Comparison of ENCODE assay signal across 15 cellular contexts in the genomic region with DNA sequence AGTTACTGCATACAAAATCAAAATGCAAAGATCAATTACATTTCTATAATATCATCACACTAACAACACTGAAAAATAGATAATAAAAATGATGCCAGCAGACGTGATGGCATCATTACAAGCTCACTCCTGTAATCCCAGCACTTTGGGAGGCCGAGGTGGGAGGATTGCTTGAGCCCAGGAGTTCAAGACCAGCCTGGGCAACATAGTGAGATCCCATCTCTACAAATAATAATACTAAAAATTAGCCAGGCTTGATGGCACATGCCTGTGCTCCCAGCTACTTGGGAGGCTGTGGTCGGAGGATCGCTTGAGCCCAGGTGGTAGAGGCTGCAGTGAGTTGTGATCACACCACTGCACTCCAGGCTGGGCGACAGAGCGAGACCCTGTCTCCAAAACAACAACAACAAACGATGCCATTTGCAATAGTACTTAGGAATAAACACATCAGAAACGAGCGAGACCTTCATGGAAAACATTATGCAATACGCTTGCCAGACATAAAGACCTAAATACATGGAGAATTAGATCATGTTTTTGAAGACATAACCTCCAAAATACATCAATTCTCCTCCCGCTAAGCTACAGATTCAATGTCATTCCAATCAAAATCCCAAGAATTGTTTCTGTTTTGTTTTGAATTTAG.
A peak's percentile ranks its signal among the peaks of the same experiment; 100 is the strongest.
DNase-seq lines count a peak whose midpoint lies in the region; ATAC-seq and TF ChIP-seq lines count a peak whose summit lies in the region.
"Had no signal": no experiment of that assay in that cellular context is flagged by ENCODE, and none has a peak within 500 bp of the region (broad histone marks: within the 10 kb centered on the region; RNA-seq: fewer than 3 reads in every experiment).

No MANE protein-coding gene starts in this region.

- H3K27ac Mint-ChIP-seq in central memory CD8-positive, alpha-beta T cell (ENCODE audit: low read depth), result peak overlapping the region; percentile 76
- H3K27ac Mint-ChIP-seq in mesothelial cell of epicardium, result peak overlapping the region; percentile 84

- no peaks in the 10 kb centered on the region for H3K9me3 Mint-ChIP-seq in central memory CD8-positive, alpha-beta T cell
- H3K9me3 Mint-ChIP-seq in mesothelial cell of epicardium, result peaks cover 21% of the 10 kb centered on the region

- peaks cover 5% of the 10 kb centered on the region for H3K36me3 Mint-ChIP-seq in central memory CD8-positive, alpha-beta T cell (ENCODE audit: insufficient read depth)
- peaks cover 6% of the 10 kb centered on the region for H3K36me3 Mint-ChIP-seq in mesothelial cell of epicardium
- H3K36me3 Mint-ChIP-seq: CD8-positive, alpha-beta T cell had no signal

- H3K4me1 ChIP-seq in HEK293 (ENCODE audit: control insufficient read depth, insufficient read depth, low read length) (peaks cover 6% of the 10 kb centered on the region), thyroid gland (peaks cover 44 to 51% of the 10 kb centered on the region in 2 donors), aorta (ENCODE audit: control insufficient read depth in 1 of 2, insufficient read depth in 2 of 2, low read length in 2 of 2) (no peaks in the 10 kb centered on the region)

- H3K27ac ChIP-seq in HEK293 (ENCODE audit: extremely low read depth, low read depth, low read length) (no peak overlapping the region), thyroid gland (peak overlapping the region in 2 of 3 donors; percentile 83), aorta (ENCODE audit: low read depth in 1 of 2, low read length in 2 of 2) (no peak overlapping the region)
- H3K27ac ChIP-seq: GM23248 had no signal

- H3K4me3 ChIP-seq in HEK293 (ENCODE audit: low read depth, low read length) (no peak overlapping the region), thyroid gland (replicated peaks in 1 of 3) (no peak overlapping the region), aorta (ENCODE audit: low read length in 2 of 2) (no peak overlapping the region)
- H3K4me3 ChIP-seq: GM23248, MG63 had no signal

- TF ChIP-seq CTCF in HEK293 (tag by site-specific recombination; IDR thresholded peaks at IDR 0.05), result no peak
- TF ChIP-seq CTCF in mesothelial cell of epicardium (IDR thresholded peaks at IDR 0.05; ENCODE audit: unreplicated experiment), result no peak
- TF ChIP-seq CTCF in thyroid gland (IDR thresholded peaks at IDR 0.05), result no peak

- TF ChIP-seq POLR2A in thyroid gland (IDR thresholded peaks at IDR 0.05), result no peak

- no peak overlapping the region for H3K4me3 Mint-ChIP-seq in central memory CD8-positive, alpha-beta T cell
- no peak overlapping the region for H3K4me3 Mint-ChIP-seq in mesothelial cell of epicardium

- DNase-seq in central memory CD8-positive, alpha-beta T cell (ENCODE audit: low spot score in 2 of 2), result no peak
- no peak for DNase-seq in mesothelial cell of epicardium (ENCODE audit: low spot score in 2 of 2, unreplicated experiment in 2 of 2)
- no peak for DNase-seq in thyroid gland
- no peak for DNase-seq in GDM1 (lab: John Stamatoyannopoulos, UW)
- no peak for DNase-seq in aorta
- DNase-seq: CD8-positive, alpha-beta T cell; DND-41; MG63; NCI-H1105 treated with DMSO at 0.1 percent for 48 hours; NCI-H187; NCI-H446 had no signal

- CTCF ChIA-PET in HEK293 (lab: Yijun Ruan, JAX), result interaction anchor here (0.7 to 0.9 kb wide), 2 partner anchors 30 to 98 kb away, joined by 3 to 5 read pairs; no protein-coding TSS in a partner anchor

- intact Hi-C loops in thyroid gland (cut with DNase I), result loop anchor here (10.0 kb wide), 1 partner anchor 78 kb away; no protein-coding TSS in a partner anchor
- intact Hi-C loops in aorta (cut with DNase I), result no loop called here

- WGBS in thyroid gland, 2 donors, result 94 to 96% methylated on average over 11 of the region's 11 CpGs
- WGBS in aorta, 2 donors, result 72 to 74% methylated on average over 11 of the region's 11 CpGs

- H3K4me1 Mint-ChIP-seq in central memory CD8-positive, alpha-beta T cell, result peaks cover 22% of the 10 kb centered on the region
- peaks cover 28% of the 10 kb centered on the region for H3K4me1 Mint-ChIP-seq in mesothelial cell of epicardium

- POLR2A ChIA-PET in HEK293 (lab: Yijun Ruan, JAX), result no interaction called here

- no peak for ATAC-seq in central memory CD8-positive, alpha-beta T cell (replicated peaks; ENCODE audit: extremely low read depth, poor library complexity, severe bottlenecking)
- ATAC-seq in HG03045 (IDR thresholded peaks at IDR 0.05; ENCODE audit: unreplicated experiment), result no peak
- ATAC-seq in aorta (ENCODE audit: low FRiP score), result no peak
- ATAC-seq: CD8-positive, alpha-beta T cell; Right ventricle myocardium inferior had no signal

- H3K36me3 ChIP-seq in HEK293 (ENCODE audit: control insufficient read depth in 2 of 2, insufficient read depth in 1 of 2, low read length in 2 of 2) (no peaks in the 10 kb centered on the region), thyroid gland (no peaks in the 10 kb centered on the region), aorta (ENCODE audit: control insufficient read depth in 1 of 2, insufficient read depth in 2 of 2, low read length in 1 of 2) (no peaks in the 10 kb centered on the region)
- H3K36me3 ChIP-seq: MG63 had no signal

- H3K9me3 ChIP-seq in HEK293 (ENCODE audit: control insufficient read depth, insufficient read depth, low read depth, low read length), result no peaks in the 10 kb centered on the region
- H3K9me3 ChIP-seq in thyroid gland, result no peaks in the 10 kb centered on the region
- H3K9me3 ChIP-seq in aorta (ENCODE audit: control insufficient read depth, low read length), result no peaks in the 10 kb centered on the region

- H3K27me3 ChIP-seq in thyroid gland (no peaks in the 10 kb centered on the region), aorta (ENCODE audit: control insufficient read depth in 1 of 2, insufficient read depth in 2 of 2, low read length in 1 of 2) (no peaks in the 10 kb centered on the region)
- H3K27me3 ChIP-seq: MG63 had no signal

- H3K27me3 Mint-ChIP-seq in central memory CD8-positive, alpha-beta T cell, result no peaks in the 10 kb centered on the region
- no peaks in the 10 kb centered on the region for H3K27me3 Mint-ChIP-seq in mesothelial cell of epicardium (ENCODE audit: low read depth)

TF ChIP-seq in HEK293, 187 proteins besides CTCF, POLR2A, EP300 and RAD21:
- no peak for TF ChIP-seq KLF8 (tag by site-specific recombination; IDR thresholded peaks at IDR 0.05)
- no peak for TF ChIP-seq ZNF830 (tag by site-specific recombination; IDR thresholded peaks at IDR 0.05; ENCODE audit: low read depth)
- TF ChIP-seq, protein P1, sequence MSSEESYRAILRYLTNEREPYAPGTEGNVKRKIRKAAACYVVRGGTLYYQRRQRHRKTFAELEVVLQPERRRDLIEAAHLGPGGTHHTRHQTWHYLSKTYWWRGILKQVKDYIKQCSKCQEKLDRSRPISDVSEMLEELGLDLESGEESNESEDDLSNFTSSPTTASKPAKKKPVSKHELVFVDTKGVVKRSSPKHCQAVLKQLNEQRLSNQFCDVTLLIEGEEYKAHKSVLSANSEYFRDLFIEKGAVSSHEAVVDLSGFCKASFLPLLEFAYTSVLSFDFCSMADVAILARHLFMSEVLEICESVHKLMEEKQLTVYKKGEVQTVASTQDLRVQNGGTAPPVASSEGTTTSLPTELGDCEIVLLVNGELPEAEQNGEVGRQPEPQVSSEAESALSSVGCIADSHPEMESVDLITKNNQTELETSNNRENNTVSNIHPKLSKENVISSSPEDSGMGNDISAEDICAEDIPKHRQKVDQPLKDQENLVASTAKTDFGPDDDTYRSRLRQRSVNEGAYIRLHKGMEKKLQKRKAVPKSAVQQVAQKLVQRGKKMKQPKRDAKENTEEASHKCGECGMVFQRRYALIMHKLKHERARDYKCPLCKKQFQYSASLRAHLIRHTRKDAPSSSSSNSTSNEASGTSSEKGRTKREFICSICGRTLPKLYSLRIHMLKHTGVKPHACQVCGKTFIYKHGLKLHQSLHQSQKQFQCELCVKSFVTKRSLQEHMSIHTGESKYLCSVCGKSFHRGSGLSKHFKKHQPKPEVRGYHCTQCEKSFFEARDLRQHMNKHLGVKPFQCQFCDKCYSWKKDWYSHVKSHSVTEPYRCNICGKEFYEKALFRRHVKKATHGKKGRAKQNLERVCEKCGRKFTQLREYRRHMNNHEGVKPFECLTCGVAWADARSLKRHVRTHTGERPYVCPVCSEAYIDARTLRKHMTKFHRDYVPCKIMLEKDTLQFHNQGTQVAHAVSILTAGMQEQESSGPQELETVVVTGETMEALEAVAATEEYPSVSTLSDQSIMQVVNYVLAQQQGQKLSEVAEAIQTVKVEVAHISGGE (tag by site-specific recombination; conservative IDR thresholded peaks at IDR 0.05; ENCODE audit: low read depth), result no peak
- TF ChIP-seq ZNF621 (tag by site-specific recombination; IDR thresholded peaks at IDR 0.05), result no peak
- no peak for TF ChIP-seq ZSCAN16 (tag by site-specific recombination; IDR thresholded peaks at IDR 0.05)
- TF ChIP-seq ZNF121 (tag by site-specific recombination; IDR thresholded peaks at IDR 0.05), result peak; percentile 69
- TF ChIP-seq ZNF530 (tag by site-specific recombination; IDR thresholded peaks at IDR 0.05; ENCODE audit: low read depth), result no peak
- no peak for TF ChIP-seq GFI1B (tag by site-specific recombination; IDR thresholded peaks at IDR 0.05)

Comparison
In these comparisons a context has a peak if more than half of its experiments do, and no peak if none do; other contexts are left out.
1. H3K27ac ChIP-seq: peak in thyroid gland (2 of 3); none in HEK293 (single experiment) and aorta (0 of 2).